ENCODE assay signal across 21 cellular contexts in the genomic region with DNA sequence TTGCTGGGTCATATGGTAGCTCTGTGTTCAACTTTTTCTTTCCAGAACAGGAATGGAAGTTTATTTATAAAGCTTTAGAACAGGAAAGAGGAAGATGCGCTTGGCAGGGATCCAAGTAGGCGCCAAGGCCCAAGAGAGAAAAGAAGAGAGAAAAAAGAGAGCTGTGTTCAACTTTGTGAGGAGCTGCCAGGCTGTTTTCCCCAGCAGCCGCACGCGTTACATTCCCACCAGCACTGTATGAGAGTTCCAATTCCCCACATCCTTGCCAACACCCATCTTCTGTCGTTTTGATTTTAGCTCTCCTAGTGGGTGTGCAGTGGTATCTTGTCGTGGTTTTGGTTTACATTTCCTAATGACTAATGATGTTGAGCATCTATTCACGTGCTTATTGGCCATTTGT. TPM values are rescaled to one million over a fixed set of nuclear protein-coding genes. Genes with fewer than 3 reads are reported as not detected.
DNase-seq lines count a peak whose midpoint lies in the region; ATAC-seq, FAIRE-seq and TF ChIP-seq lines count a peak whose summit lies in the region.
"Had no signal": no experiment of that assay in that cellular context is flagged by ENCODE, and none has a peak within 500 bp of the region (broad histone marks: within the 10 kb centered on the region; RNA-seq: fewer than 3 reads in every experiment).

No MANE protein-coding gene starts in this region.

- no TSS peak for BruUV-seq in IMR-90 (replicated peaks; lab: Mats Ljungman, UMichigan)

- H3K27me3 ChIP-seq in IMR-90 (ENCODE audit: control insufficient read depth, insufficient read depth, low read length) (no peaks in the 10 kb centered on the region), adrenal gland (peaks cover 5% of the 10 kb centered on the region)
- H3K27me3 ChIP-seq: Peyer's patch had no signal

- no peak overlapping the region for H4K5ac ChIP-seq in IMR-90 (ENCODE audit: low read depth, low read length)

- in situ Hi-C loops in IMR-90 (cut with MboI; ENCODE audit: low sequenced_read_pairs) = no loop called here

- H4K20me1 ChIP-seq in IMR-90 (ENCODE audit: insufficient read depth, low read length) = no peaks in the 10 kb centered on the region

- POLR2A ChIA-PET in IMR-90 (lab: Charles Lee; ENCODE audit: unreplicated experiment) = interaction anchor here (0.6 kb wide), 1 partner anchor 411 kb away, joined by 5 read pairs; no protein-coding TSS in a partner anchor

- no peak for FAIRE-seq in HTR-8/SVneo (lab: Jason Lieb, UNC)

- H3K79me1 ChIP-seq in IMR-90 (ENCODE audit: low read depth in 1 of 2, low read length in 2 of 2) = no peaks in the 10 kb centered on the region

- H3K4me2 ChIP-seq in IMR-90 (ENCODE audit: low read depth, low read length) = peak overlapping the region; percentile 42

- CTCF ChIA-PET in IMR-90 (lab: Yijun Ruan, JAX) = interaction anchor here (0.6 to 0.8 kb wide), 2 partner anchors 17 to 673 kb away, joined by 3 to 4 read pairs; no protein-coding TSS in a partner anchor

- H3K9me1 ChIP-seq in IMR-90 (ENCODE audit: insufficient read depth, low read length) = peaks cover 27% of the 10 kb centered on the region

- H2AK5ac ChIP-seq in IMR-90 (ENCODE audit: low read depth, low read length) = peak overlapping the region; percentile 72; the same call in 1 of the 2 replicates

- H3K23ac ChIP-seq in IMR-90 (ENCODE audit: low read depth, low read length) = peak overlapping the region; percentile 88; the same call in 1 of the 2 replicates

- 20% methylated on average over 1 of the region's 8 CpGs; no CpG with 5 or more reads in 1 of the 2 experiments for WGBS in IMR-90 (ENCODE audit: extremely low coverage in 2 of 2, insufficient read length in 1 of 2), 2 experiments
- 26 to 48% (median 35%) methylated on average over 8 of the region's 8 CpGs for WGBS in adrenal gland, 4 donors

- H2BK5ac ChIP-seq in IMR-90 (ENCODE audit: low read depth, low read length, poor library complexity, severe bottlenecking) = peak overlapping the region; percentile 40

- H3K4me3 ChIP-seq in IMR-90 (ENCODE audit: insufficient read depth, low read depth, low read length) (no peak overlapping the region), adrenal gland (no peak overlapping the region)
- H3K4me3 ChIP-seq: gastrocnemius medialis, Peyer's patch, transverse colon had no signal

- H3K9ac ChIP-seq in IMR-90 (ENCODE audit: low read depth, low read length) = no peak overlapping the region

- H2BK20ac ChIP-seq in IMR-90 (ENCODE audit: low read depth, low read length) = peak overlapping the region; percentile 94

- H3K56ac ChIP-seq in IMR-90 (ENCODE audit: extremely low read depth, insufficient read depth, low read length) = peak overlapping the region; percentile 17; the same call in 1 of the 2 replicates

- H3K18ac ChIP-seq in IMR-90 (ENCODE audit: low read depth, low read length) = peak overlapping the region; percentile 42; the same call in 1 of the 2 replicates

- H4K8ac ChIP-seq in IMR-90 (ENCODE audit: low read depth in 2 of 2, low read length in 2 of 2) = peak overlapping the region in 1 of 2 experiments; percentile 4; a peak in 1 of 4 replicates

- peak overlapping the region; percentile 93 for H2BK120ac ChIP-seq in IMR-90 (ENCODE audit: low read depth, low read length)

- TF ChIP-seq CTCF in IMR-90 (conservative IDR thresholded peaks at IDR 0.05; ENCODE audit: low read depth, low read length) (no peak), adrenal gland (IDR thresholded peaks at IDR 0.05) (no peak)

- peak overlapping the region; percentile 26 for H3K14ac ChIP-seq in IMR-90 (replicated peaks; ENCODE audit: low read depth, low read length)

- H2BK15ac ChIP-seq in IMR-90 (ENCODE audit: low read depth, low read length) = peak overlapping the region; percentile 82; the same call in 2 of the 3 replicates

- peak overlapping the region; percentile 82 for H4K91ac ChIP-seq in IMR-90 (ENCODE audit: insufficient read depth, low read depth, low read length)

- no peaks in the 10 kb centered on the region for H3K9me3 ChIP-seq in IMR-90 (ENCODE audit: control insufficient read depth, insufficient read depth, low read length)
- no peaks in the 10 kb centered on the region for H3K9me3 ChIP-seq in adrenal gland (replicated peaks in 1 of 3)
- H3K9me3 ChIP-seq: gastrocnemius medialis, Peyer's patch, transverse colon had no signal

- H3K27ac ChIP-seq in IMR-90 (ENCODE audit: insufficient read depth, low read length) (peak overlapping the region; percentile 47), adrenal gland (no peak overlapping the region)
- H3K27ac ChIP-seq: gastrocnemius medialis, Peyer's patch had no signal

- TF ChIP-seq POLR2A in IMR-90 (IDR thresholded peaks at IDR 0.05; ENCODE audit: low read depth, low read length) (no peak), adrenal gland (IDR thresholded peaks at IDR 0.05) (no peak)

- dilution Hi-C loops in IMR-90 (cut with HindIII; ENCODE audit: low sequenced_read_pairs, unreplicated experiment) = no loop called here

- no peak overlapping the region for H2AK9ac ChIP-seq in IMR-90 (replicated peaks; ENCODE audit: low read depth, low read length, poor library complexity)

- no peak for TF ChIP-seq RAD21 in IMR-90 (IDR thresholded peaks at IDR 0.05; ENCODE audit: low read length)

- no peaks in the 10 kb centered on the region for H3K36me3 ChIP-seq in IMR-90 (ENCODE audit: control insufficient read depth, insufficient read depth, low read length)
- H3K36me3 ChIP-seq in adrenal gland (replicated peaks in 1 of 2) = no peaks in the 10 kb centered on the region
- H3K36me3 ChIP-seq: gastrocnemius medialis, Peyer's patch, transverse colon had no signal

- H3K4me1 ChIP-seq in IMR-90 (ENCODE audit: control insufficient read depth, insufficient read depth, low read length) = peaks cover 21% of the 10 kb centered on the region
- H3K4me1 ChIP-seq in adrenal gland (replicated peaks in 1 of 2) = no peaks in the 10 kb centered on the region
- H3K4me1 ChIP-seq: Peyer's patch had no signal

- intact Hi-C loops in IMR-90 (cut with micrococcal nuclease) = no loop called here
- intact Hi-C loops in adrenal gland (cut with DNase I) = no loop called here

- H3K4ac ChIP-seq in IMR-90 (ENCODE audit: low read depth, low read length) = peak overlapping the region; percentile 85

- DNase-seq in CD1c-positive myeloid dendritic cell (ENCODE audit: extremely low spot score) (peak; percentile 33), IMR-90 (peak; percentile 75), adrenal gland (peak in 4 of 7 donors; percentile 15 to 34 (median 27)), medulla oblongata (ENCODE audit: extremely low spot score) (peak; percentile 43), cortex of kidney (lab: John Stamatoyannopoulos, UW) (no peak), NCI-H1417 treated with DMSO at 0.1 percent for 48 hours (lab: John Stamatoyannopoulos, UW) (no peak), NCI-H187 (lab: John Stamatoyannopoulos, UW) (no peak), HTR-8/SVneo (ENCODE audit: insufficient read length, low spot score) (no peak)
- DNase-seq: activated CD8-positive, alpha-beta T cell treated with anti-CD3 and anti-CD28 coated beads, Interleukin-2, amount 10 ng/mL, durations not matched to agents 7 days and 5 days; amniotic stem cell; gastrocnemius medialis; KG1; left ventricle myocardium superior; naive thymus-derived CD4-positive, alpha-beta T cell; NCI-H146; NCI-H69; Peyer's patch; transverse colon had no signal

- no peak overlapping the region for H2AFZ ChIP-seq in IMR-90 (replicated peaks; ENCODE audit: low read length, poor library complexity)

- peak; percentile 94 for ATAC-seq in IMR-90 (ENCODE audit: low read depth)
- ATAC-seq: activated CD8-positive, alpha-beta T cell treated with anti-CD3 and anti-CD28 coated beads, Interleukin-2, amount 10 ng/mL, durations not matched to agents 7 days and 5 days; gastrocnemius medialis; left ventricle myocardium superior; naive thymus-derived CD4-positive, alpha-beta T cell; stimulated activated effector memory CD8-positive, alpha-beta T cell treated with anti-CD3 and anti-CD28 coated beads, Interleukin-12 subunit alpha, Interleukin-12 subunit beta, amount 100 ng/mL, for 72 hours; WTC11 had no signal

TF ChIP-seq in IMR-90, 13 proteins besides CTCF, POLR2A, EP300 and RAD21:
- TF ChIP-seq MXI1 (IDR thresholded peaks at IDR 0.05; ENCODE audit: borderline replicate concordance, low read depth, low read length) (no peak), ELK1 (IDR thresholded peaks at IDR 0.05; ENCODE audit: borderline replicate concordance, low read depth, low read length) (no peak), BHLHE40 (IDR thresholded peaks at IDR 0.05; ENCODE audit: low read depth, low read length) (peak; percentile 95), RFX5 (IDR thresholded peaks at IDR 0.05; ENCODE audit: low read depth, low read length) (no peak), MAFK (IDR thresholded peaks at IDR 0.05; ENCODE audit: low read depth, low read length) (no peak), RCOR1 (IDR thresholded peaks at IDR 0.05; ENCODE audit: insufficient replicate concordance, low read length) (no peak)

RNA-seq across cellular contexts. Expression of gene KCNF1, which starts 51.4 kb away (rescaled TPM):
- 0.54 and 0.56 TPM in 2 replicates for total RNA-seq in IMR-90 (2012; rRNA removed)
- polyA plus RNA-seq in IMR-90 (2012; rRNA removed) = 1.4 TPM in 2 replicates
- 0.61 and 2.1 TPM in 2 replicates for polyA plus RNA-seq in IMR-90 (2012; cell fraction: cytosol; rRNA removed)
- polyA plus RNA-seq in IMR-90 (2012; cell fraction: nucleus; rRNA removed; ENCODE audit: low replicate concordance) = 0.88 and 2.2 TPM in 2 replicates
- total RNA-seq in adrenal gland = 1 to 10 TPM in 1 of 8 donors, under 1 TPM in 1, not detected in 6; 0.18 to 1.1 TPM
- under 1 TPM in 1 of 3 donors, not detected in 2; 0.03 TPM for polyA plus RNA-seq in adrenal gland
- total RNA-seq: activated CD8-positive, alpha-beta T cell treated with anti-CD3 and anti-CD28 coated beads, Interleukin-2, amount 10 ng/mL, durations not matched to agents 7 days and 5 days; activated T-helper 2 cell treated with anti-CD3 and anti-CD28 coated beads, Interferon-gamma antibody, Interleukin-2, Interleukin-4, amounts not matched to agents 10 μg/mL and 5 μg/mL and 100 μg/mL, durations not matched to agents 14 hours and 24 hours and 36 hours; gastrocnemius medialis; naive thymus-derived CD4-positive, alpha-beta T cell had no signal
- polyA plus RNA-seq: naive thymus-derived CD4-positive, alpha-beta T cell had no signal

Comparison
In these comparisons a context has a peak if more than half of its experiments do, and no peak if none do; other contexts are left out.
1. DNase-seq: peak in CD1c-positive myeloid dendritic cell (single experiment), IMR-90 (single experiment), adrenal gland (4 of 7) and medulla oblongata (single experiment); none in cortex of kidney (single experiment), NCI-H1417 treated with DMSO at 0.1 percent for 48 hours (single experiment), NCI-H187 (0 of 2) and HTR-8/SVneo (single experiment).